In the genomic region with DNA sequence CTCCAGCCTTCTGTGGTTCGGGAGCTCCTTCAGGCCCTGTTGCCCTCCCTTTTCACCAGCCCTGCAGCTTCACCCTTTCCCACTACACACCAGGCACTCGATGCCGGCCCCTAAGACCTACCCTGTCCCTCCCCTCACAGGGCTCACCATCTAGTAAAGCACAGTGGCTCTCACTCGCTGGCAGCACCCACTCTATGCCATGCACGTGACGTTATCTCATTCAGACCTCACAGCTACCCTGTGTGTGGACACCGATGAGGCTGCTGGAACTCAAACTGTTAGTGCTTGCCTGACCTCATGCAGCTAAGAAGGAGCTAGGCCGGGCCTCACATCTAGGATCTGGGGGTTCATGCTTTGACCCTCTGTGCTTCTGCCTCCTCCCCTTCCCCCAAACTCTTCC, we compare ENCODE assay signal across 34 cellular contexts. TPM values are rescaled to one million over a fixed set of nuclear protein-coding genes. Genes with fewer than 3 reads are reported as not detected.
"Had no signal": no experiment of that assay in that cellular context is flagged by ENCODE, and none has a peak within 500 bp of the region (broad histone marks: within the 10 kb centered on the region; RNA-seq: fewer than 3 reads in every experiment).

No MANE protein-coding gene starts in this region.

- H3K36me3 ChIP-seq: MG63 had no signal

- H3K9me3 ChIP-seq: MG63 had no signal

- H3K4me1 Mint-ChIP-seq: activated B cell treated with CpG ODN at 0.5 μM for 24 hours; activated naive CD8-positive, alpha-beta T cell treated with anti-CD3 and anti-CD28 coated beads, Interleukin-2, amount 50 U/mL, for 24 hours; central memory CD8-positive, alpha-beta T cell had no signal

- H3K4me3 ChIP-seq: MG63 had no signal

- DNase-seq: activated B cell treated with CpG ODN at 0.5 μM for 24 hours; activated CD4-positive, alpha-beta T cell treated with anti-CD3 and anti-CD28 coated beads for 4 hours; activated CD4-positive, CD25-positive, alpha-beta regulatory T cell treated with anti-CD3 and anti-CD28 coated beads, Interleukin-2, amount 50 U/mL, for 72 hours; activated CD8-positive, alpha-beta T cell treated with anti-CD3 and anti-CD28 coated beads for 36 hours; activated gamma-delta T cell; activated naive CD4-positive, alpha-beta T cell treated with Interleukin-2 at 50 U/mL for 16 hours; activated naive CD8-positive, alpha-beta T cell treated with anti-CD3 and anti-CD28 coated beads, Interleukin-2, amount 50 U/mL, for 24 hours; activated T-cell treated with anti-CD3 and anti-CD28 coated beads, Interleukin-2, amount 50 U/mL, for 1 hour; activated T-cell treated with anti-CD3 and anti-CD28 coated beads, Interleukin-2, amount 50 U/mL, for 72 hours; anterior cingulate cortex; brain microvascular endothelial cell; Kasumi-1; KG1; MG63; NCI-H1048; NCI-H1105 treated with DMSO at 0.1 percent for 48 hours; NCI-H1436; NCI-H1694 treated with DMSO at 0.1 percent for 48 hours; NCI-H2029; NCI-H345; NCI-H524 treated with DMSO at 0.1 percent for 48 hours; SIG-M5; SW 1271; T-helper 1 cell; T-helper 2 cell; T-helper 9 cell had no signal

- H3K9me3 Mint-ChIP-seq: activated B cell treated with CpG ODN at 0.5 μM for 24 hours; activated CD8-positive, alpha-beta T cell treated with anti-CD3 and anti-CD28 coated beads for 36 hours; activated naive CD8-positive, alpha-beta T cell treated with anti-CD3 and anti-CD28 coated beads, Interleukin-2, amount 50 U/mL, for 24 hours; activated T-cell treated with anti-CD3 and anti-CD28 coated beads, Interleukin-2, amount 50 U/mL, for 72 hours; activated T-helper 2 cell treated with anti-CD3 and anti-CD28 coated beads, Interferon-gamma antibody, Interleukin-2, Interleukin-4, amounts not matched to agents 10 μg/mL and 5 μg/mL and 100 μg/mL, durations not matched to agents 14 hours and 24 hours and 36 hours; central memory CD8-positive, alpha-beta T cell had no signal

- H3K27me3 ChIP-seq: brain microvascular endothelial cell, MG63 had no signal

- ATAC-seq: activated CD8-positive, alpha-beta T cell treated with anti-CD3 and anti-CD28 coated beads for 36 hours; activated naive CD8-positive, alpha-beta T cell treated with anti-CD3 and anti-CD28 coated beads, Interleukin-2, amount 50 U/mL, for 24 hours; activated T-cell treated with anti-CD3 and anti-CD28 coated beads, Interleukin-2, amount 50 U/mL, for 72 hours; Panc1; SK-N-SH treated with all-trans-retinoic acid at 6 μM for 48 hours had no signal

- H3K27ac ChIP-seq: brain microvascular endothelial cell, VCaP had no signal

- H3K27me3 Mint-ChIP-seq: activated B cell treated with CpG ODN at 0.5 μM for 24 hours; activated CD8-positive, alpha-beta T cell treated with anti-CD3 and anti-CD28 coated beads for 36 hours; activated naive CD8-positive, alpha-beta T cell; activated naive CD8-positive, alpha-beta T cell treated with anti-CD3 and anti-CD28 coated beads, Interleukin-2, amount 50 U/mL, for 24 hours; central memory CD8-positive, alpha-beta T cell had no signal

- H3K27ac Mint-ChIP-seq: activated B cell treated with CpG ODN at 0.5 μM for 24 hours; activated CD8-positive, alpha-beta T cell treated with anti-CD3 and anti-CD28 coated beads for 36 hours; activated naive CD8-positive, alpha-beta T cell; activated naive CD8-positive, alpha-beta T cell treated with anti-CD3 and anti-CD28 coated beads, Interleukin-2, amount 50 U/mL, for 24 hours; activated T-cell treated with anti-CD3 and anti-CD28 coated beads, Interleukin-2, amount 50 U/mL, for 72 hours; activated T-helper 2 cell treated with anti-CD3 and anti-CD28 coated beads, Interferon-gamma antibody, Interleukin-2, Interleukin-4, amounts not matched to agents 10 μg/mL and 5 μg/mL and 100 μg/mL, durations not matched to agents 14 hours and 24 hours and 36 hours had no signal

- H3K4me3 Mint-ChIP-seq: activated B cell treated with CpG ODN at 0.5 μM for 24 hours; activated CD8-positive, alpha-beta T cell treated with anti-CD3 and anti-CD28 coated beads for 36 hours; activated naive CD8-positive, alpha-beta T cell; activated naive CD8-positive, alpha-beta T cell treated with anti-CD3 and anti-CD28 coated beads, Interleukin-2, amount 50 U/mL, for 24 hours; activated T-cell treated with anti-CD3 and anti-CD28 coated beads, Interleukin-2, amount 50 U/mL, for 72 hours; central memory CD8-positive, alpha-beta T cell had no signal

RNA-seq across cellular contexts. Expression of gene SCN3B, which starts 45.5 kb away (rescaled TPM):
- total RNA-seq: activated B cell treated with CpG ODN at 0.5 μM for 24 hours; activated CD8-positive, alpha-beta memory T cell treated with anti-CD3 and anti-CD28 coated beads for 36 hours; activated CD8-positive, alpha-beta T cell treated with anti-CD3 and anti-CD28 coated beads for 36 hours; activated T-helper 2 cell treated with anti-CD3 and anti-CD28 coated beads, Interferon-gamma antibody, Interleukin-2, Interleukin-4, amounts not matched to agents 10 μg/mL and 5 μg/mL and 100 μg/mL, durations not matched to agents 14 hours and 24 hours and 36 hours; RPMI7951 had no signal
